8 cellular contexts compared by ENCODE assay signal in genomic region chr2:61538179-61538919, GRCh38. TPM values are rescaled to one million over a fixed set of nuclear protein-coding genes. Genes with fewer than 3 reads are reported as not detected.
A peak's percentile ranks its signal among the peaks of the same experiment; 100 is the strongest.
DNase-seq lines count a peak whose midpoint lies in the region; ATAC-seq and TF ChIP-seq lines count a peak whose summit lies in the region.

Gene XPO1 (minus strand): TSS chr2:61538356. CDS start chr2:61533897, 4,459 bp downstream.

- peak within 1 kb of the TSS; percentile 95 for H3K4me2 ChIP-seq in OCI-LY3 (ENCODE audit: low read length)

- H2AFZ ChIP-seq in OCI-LY3 (ENCODE audit: low read depth, low read length), result peak within 1 kb of the TSS; percentile 77

- peaks cover 24% of the 10 kb centered on the region for H3K4me1 Mint-ChIP-seq in endothelial cell (ENCODE audit: unreplicated experiment)

- no peaks in the 10 kb centered on the region for H3K9me3 ChIP-seq in OCI-LY3 (ENCODE audit: insufficient read depth, low read length)

- peak; percentile 81 for ATAC-seq in GM21515 (IDR thresholded peaks at IDR 0.05; ENCODE audit: unreplicated experiment)

- H3K36me3 Mint-ChIP-seq in endothelial cell (ENCODE audit: low read depth, unreplicated experiment), result peaks cover 9% of the 10 kb centered on the region

- peaks cover 8% of the 10 kb centered on the region for H3K36me3 ChIP-seq in OCI-LY3 (replicated peaks; ENCODE audit: low read depth, low read length)

- H3K27ac ChIP-seq in OCI-LY3 (ENCODE audit: low read length), result peak within 1 kb of the TSS; percentile 92

- TF ChIP-seq CTCF in OCI-LY3 (IDR thresholded peaks at IDR 0.05; ENCODE audit: low read depth, low read length) (no peak), endothelial cell (IDR thresholded peaks at IDR 0.05; ENCODE audit: unreplicated experiment) (no peak)

- H3K27me3 Mint-ChIP-seq in endothelial cell (ENCODE audit: unreplicated experiment), result peaks cover 24% of the 10 kb centered on the region

- peak within 1 kb of the TSS; percentile 97 for H3K9ac ChIP-seq in OCI-LY3 (ENCODE audit: low read length)

- peaks cover 28% of the 10 kb centered on the region for H3K4me1 ChIP-seq in OCI-LY3 (ENCODE audit: low read length)

- H3K27ac Mint-ChIP-seq in endothelial cell (ENCODE audit: unreplicated experiment), result peak within 1 kb of the TSS; percentile 98

- DNase-seq in D341Med (ENCODE audit: low spot score), result peak; percentile 96
- DNase-seq in HuH-7 (ENCODE audit: low spot score), result peak; percentile 98
- peak; percentile 98 for DNase-seq in activated CD8-positive, alpha-beta memory T cell treated with anti-CD3 and anti-CD28 coated beads, Interleukin-2, amount 50 U/mL, for 48 hours
- DNase-seq in endothelial cell (ENCODE audit: low spot score), result peak; percentile 99
- DNase-seq in midbrain (lab: John Stamatoyannopoulos, UW), result peak; percentile 100
- DNase-seq in stimulated activated CD8-positive, alpha-beta memory T cell treated with anti-CD3 and anti-CD28 coated beads, Interleukin-2, amount 100 ng/mL, for 1 hour (ENCODE audit: low read depth in 2 of 2), result peak; percentile 95 to 96

- H3K79me2 ChIP-seq in OCI-LY3 (ENCODE audit: low read length), result peaks cover 53% of the 10 kb centered on the region

- H3K9me3 Mint-ChIP-seq in endothelial cell (ENCODE audit: unreplicated experiment), result no peaks in the 10 kb centered on the region

- peak within 1 kb of the TSS; percentile 95 for H3K4me3 ChIP-seq in OCI-LY3 (ENCODE audit: low read length)

- no peaks in the 10 kb centered on the region for H3K27me3 ChIP-seq in OCI-LY3 (ENCODE audit: low read depth, low read length)

- peak within 1 kb of the TSS; percentile 98 for H3K4me3 Mint-ChIP-seq in endothelial cell (ENCODE audit: unreplicated experiment)

- H4K20me1 ChIP-seq in OCI-LY3 (ENCODE audit: insufficient read depth, low read length), result peaks cover 31% of the 10 kb centered on the region

RNA-seq across cellular contexts. Expression of gene XPO1, which starts in this region (rescaled TPM):
- total RNA-seq in endothelial cell (ENCODE audit: unreplicated experiment), result 138 TPM

Comparison
In these comparisons a context has a peak if more than half of its experiments do, and no peak if none do; other contexts are left out.
1. Peak in every context shown above with its lines: DNase-seq, ATAC-seq, H3K4me3 ChIP-seq and H3K27ac ChIP-seq.